ENCODE assay signal across 8 cellular contexts in genomic region chr17:80147035-80147939, GRCh38. TPM values are rescaled to one million over a fixed set of nuclear protein-coding genes. Genes with fewer than 3 reads are reported as not detected.
DNase-seq lines count a peak whose midpoint lies in the region; ATAC-seq and TF ChIP-seq lines count a peak whose summit lies in the region.

Gene EIF4A3 (minus strand): TSS chr17:80147128. CDS start chr17:80146961, 167 bp downstream.

- H3K36me3 ChIP-seq in BJ (ENCODE audit: control insufficient read depth, insufficient read depth, low read length) = peaks cover 10% of the 10 kb centered on the region

- peak within 1 kb of the TSS; percentile 80 for H3K4me3 Mint-ChIP-seq in activated CD4-positive, alpha-beta T cell treated with anti-CD3 and anti-CD28 coated beads, Interleukin-2, amount 10 ng/mL, durations not matched to agents 7 days and 5 days

- peaks cover 26% of the 10 kb centered on the region for H3K36me3 Mint-ChIP-seq in activated CD4-positive, alpha-beta T cell treated with anti-CD3 and anti-CD28 coated beads, Interleukin-2, amount 10 ng/mL, durations not matched to agents 7 days and 5 days (ENCODE audit: low read depth)

- H3K27me3 ChIP-seq in BJ (ENCODE audit: control insufficient read depth, insufficient read depth, low read length) (no peaks in the 10 kb centered on the region), layer of hippocampus (ENCODE audit: control insufficient read depth, insufficient read depth, low read length) (no peaks in the 10 kb centered on the region)

- H3K9me3 Mint-ChIP-seq in activated CD4-positive, alpha-beta T cell treated with anti-CD3 and anti-CD28 coated beads, Interleukin-2, amount 10 ng/mL, durations not matched to agents 7 days and 5 days = peaks cover 10% of the 10 kb centered on the region

- peak within 1 kb of the TSS; percentile 90 to 96 for H3K27ac ChIP-seq in coronary artery
- H3K27ac ChIP-seq in layer of hippocampus (ENCODE audit: low read depth, low read length) = peak within 1 kb of the TSS; percentile 85

- peaks cover 47% of the 10 kb centered on the region for H3K4me1 Mint-ChIP-seq in activated CD4-positive, alpha-beta T cell treated with anti-CD3 and anti-CD28 coated beads, Interleukin-2, amount 10 ng/mL, durations not matched to agents 7 days and 5 days

- no peaks in the 10 kb centered on the region for H3K27me3 Mint-ChIP-seq in activated CD4-positive, alpha-beta T cell treated with anti-CD3 and anti-CD28 coated beads, Interleukin-2, amount 10 ng/mL, durations not matched to agents 7 days and 5 days

- peak; percentile 91 for ATAC-seq in GM19324 (IDR thresholded peaks at IDR 0.05; ENCODE audit: low FRiP score, unreplicated experiment)
- ATAC-seq in HG03469 (IDR thresholded peaks at IDR 0.05; ENCODE audit: unreplicated experiment) = peak; percentile 80

- TF ChIP-seq CTCF in BJ (IDR thresholded peaks at IDR 0.05; ENCODE audit: insufficient read depth, low read depth, low read length) (0 out of 2 replicates have a peak, but pooled peaks have one; percentile 1), coronary artery (IDR thresholded peaks at IDR 0.05) (no peak)

- CTCF ChIA-PET in BJ (lab: Yijun Ruan, JAX) = interaction anchor here (1.0 to 3.0 kb wide), 4 partner anchors 46 to 115 kb away, joined by 3 to 18 read pairs (median 4); partner anchors contain the start of gene GAA
- CTCF ChIA-PET in activated CD4-positive, alpha-beta T cell treated with anti-CD3 and anti-CD28 coated beads, Interleukin-2, amount 10 ng/mL, durations not matched to agents 7 days and 5 days (lab: Charles Lee) = interaction anchor here (1.1 kb wide), 1 partner anchor 72 kb away, joined by 3 read pairs; the partner anchor contains the start of gene SGSH

- DNase-seq in BJ (ENCODE audit: low read depth) = peak; percentile 98
- peak; percentile 100 for DNase-seq in NCI-H69 (lab: John Stamatoyannopoulos, UW)
- peak; percentile 98 for DNase-seq in activated CD4-positive, alpha-beta T cell treated with anti-CD3 and anti-CD28 coated beads, Interleukin-2, amount 10 ng/mL, durations not matched to agents 7 days and 5 days
- peak; percentile 98 for DNase-seq in coronary artery (ENCODE audit: low spot score)
- peak; percentile 91 for DNase-seq in stimulated activated CD4-positive, alpha-beta T cell treated with anti-CD3 and anti-CD28 coated beads, Interleukin-1b, Interleukin-23, amount 100 ng/mL, for 4 hours (ENCODE audit: low read depth in 2 of 2)

- peak within 1 kb of the TSS; percentile 98 for H3K27ac Mint-ChIP-seq in activated CD4-positive, alpha-beta T cell treated with anti-CD3 and anti-CD28 coated beads, Interleukin-2, amount 10 ng/mL, durations not matched to agents 7 days and 5 days

- H3K4me3 ChIP-seq in BJ (ENCODE audit: low read depth, low read length) (peak within 1 kb of the TSS; percentile 68), coronary artery (peak within 1 kb of the TSS; percentile 89)

- POLR2A ChIA-PET in BJ (lab: Charles Lee) = no interaction called here
- POLR2A ChIA-PET in activated CD4-positive, alpha-beta T cell treated with anti-CD3 and anti-CD28 coated beads, Interleukin-2, amount 10 ng/mL, durations not matched to agents 7 days and 5 days (lab: Charles Lee) = no interaction called here

RNA-seq across cellular contexts. Expression of gene EIF4A3, which starts in this region (rescaled TPM):
- 89.0 and 89.4 TPM in 2 replicates for polyA plus RNA-seq in BJ (2011; rRNA removed)
- polyA minus RNA-seq in BJ (2011; rRNA and poly(A)+ RNA removed) = 38.9 and 41.8 TPM in 2 replicates
- total RNA-seq in activated CD4-positive, alpha-beta T cell treated with anti-CD3 and anti-CD28 coated beads, Interleukin-2, amount 10 ng/mL, durations not matched to agents 7 days and 5 days = 100 to 1,000 TPM; 148 to 157 TPM

Comparison
In these comparisons a context has a peak if more than half of its experiments do, and no peak if none do; other contexts are left out.
1. Peak in every context shown above with its lines: DNase-seq, ATAC-seq, H3K4me3 ChIP-seq and H3K27ac ChIP-seq.